Comparison of ENCODE assay signal across 19 cellular contexts in genomic region chr1:22761821-22762220, GRCh38. TPM values are rescaled to one million over a fixed set of nuclear protein-coding genes. Genes with fewer than 3 reads are reported as not detected.
A peak's percentile ranks its signal among the peaks of the same experiment; 100 is the strongest.
DNase-seq lines count a peak whose midpoint lies in the region; ATAC-seq lines count a peak whose summit lies in the region.
"Had no signal": no experiment of that assay in that cellular context is flagged by ENCODE, and none has a peak within 500 bp of the region (broad histone marks: within the 10 kb centered on the region; RNA-seq: fewer than 3 reads in every experiment).

No MANE protein-coding gene starts in this region.

- ATAC-seq in HG03135 (IDR thresholded peaks at IDR 0.05; ENCODE audit: unreplicated experiment), result no peak
- ATAC-seq: Right ventricle myocardium inferior had no signal

- DNase-seq in DMS 273 (lab: John Stamatoyannopoulos, UW; ENCODE audit: unreplicated experiment) (peak; percentile 48), DMS 273 treated with DMSO at 0.1 percent for 48 hours (lab: John Stamatoyannopoulos, UW) (no peak), anterior cingulate cortex (lab: John Stamatoyannopoulos, UW) (peak in 46 of 58 donors; percentile 4 to 72 (median 44)), NCI-H526 (lab: John Stamatoyannopoulos, UW) (no peak), NCI-H524 (lab: John Stamatoyannopoulos, UW) (no peak)
- DNase-seq: AML-193; Kasumi-1; MG63; NCI-H1048; NCI-H1436 treated with DMSO at 0.1 percent for 48 hours; NCI-H2081 treated with DMSO at 0.1 percent for 48 hours; NCI-H345; NK-92 treated with Interleukin-12 subunit alpha and Interleukin-12 subunit beta, amount 100 ng/mL, for 24 hours; Peyer's patch had no signal

- no peaks in the 10 kb centered on the region for H3K27me3 ChIP-seq in layer of hippocampus (ENCODE audit: control insufficient read depth, insufficient read depth, low read length)
- H3K27me3 ChIP-seq: MG63, Peyer's patch had no signal

- H3K27ac ChIP-seq in layer of hippocampus (ENCODE audit: low read depth, low read length), result peak overlapping the region; percentile 57
- peak overlapping the region; percentile 41 for H3K27ac ChIP-seq in temporal lobe (ENCODE audit: low read depth, low read length)
- H3K27ac ChIP-seq: 22Rv1, Peyer's patch had no signal

RNA-seq across cellular contexts. Expression of gene EPHB2, which starts 51.2 kb away (rescaled TPM):
- total RNA-seq in temporal lobe, result 31.0 TPM

Comparison
In these comparisons a context has a peak if more than half of its experiments do, and no peak if none do; other contexts are left out.
1. DNase-seq: peak in DMS 273 (single experiment) and anterior cingulate cortex (46 of 58); none in DMS 273 treated with DMSO at 0.1 percent for 48 hours (single experiment), NCI-H526 (0 of 2) and NCI-H524 (0 of 2).